31 cellular contexts compared by ENCODE assay signal in genomic region chr11:117122546-117122945, GRCh38.
"Had no signal": no experiment of that assay in that cellular context is flagged by ENCODE, and none has a peak within 500 bp of the region (broad histone marks: within the 10 kb centered on the region; RNA-seq: fewer than 3 reads in every experiment).

No MANE protein-coding gene starts in this region.

- H3K27ac Mint-ChIP-seq: natural killer cell; neural progenitor cell; stimulated activated memory B cell treated with anti-CD40 and anti-IgM and Interleukin-4, amounts not matched to agents 10 μg/mL and 1 μg/mL and 100 μg/mL, for 72 hours; stimulated activated naive CD8-positive, alpha-beta T cell treated with anti-CD3 and anti-CD28 coated beads, Interleukin-15, amount 100 ng/mL, for 72 hours; type B pancreatic cell had no signal

- H3K27me3 Mint-ChIP-seq: stimulated activated memory B cell treated with anti-CD40 and anti-IgM and Interleukin-4, amounts not matched to agents 10 μg/mL and 1 μg/mL and 100 μg/mL, for 72 hours had no signal

- H3K27me3 ChIP-seq: neural progenitor cell, ovary, right lobe of liver, sigmoid colon, spleen, suprapubic skin, testis, tibial artery, transverse colon, upper lobe of right lung, uterus had no signal

- H3K9me3 Mint-ChIP-seq: natural killer cell; nephron; neural progenitor cell; stimulated activated memory B cell treated with anti-CD40 and anti-IgM and Interleukin-4, amounts not matched to agents 10 μg/mL and 1 μg/mL and 100 μg/mL, for 72 hours; stimulated activated naive CD8-positive, alpha-beta T cell treated with anti-CD3 and anti-CD28 coated beads, Interleukin-15, amount 100 ng/mL, for 72 hours; type B pancreatic cell had no signal

- H3K4me3 Mint-ChIP-seq: natural killer cell; nephron; neural progenitor cell; stimulated activated memory B cell treated with anti-CD40 and anti-IgM and Interleukin-4, amounts not matched to agents 10 μg/mL and 1 μg/mL and 100 μg/mL, for 72 hours; stimulated activated naive CD8-positive, alpha-beta T cell treated with anti-CD3 and anti-CD28 coated beads, Interleukin-15, amount 100 ng/mL, for 72 hours; type B pancreatic cell had no signal

- H2AFZ ChIP-seq: neural progenitor cell, parathyroid adenoma had no signal

- H3K9ac ChIP-seq: neural progenitor cell, parathyroid adenoma had no signal

- H3K9me3 ChIP-seq: ovary, psoas muscle, right lobe of liver, sigmoid colon, spleen, suprapubic skin, testis, tibial artery, transverse colon, upper lobe of right lung, uterus had no signal

- DNase-seq: natural killer cell; occipital lobe; ovary; posterior cingulate gyrus; psoas muscle; right cardiac atrium; right lobe of liver; sigmoid colon; stimulated activated CD4-positive, alpha-beta T cell treated with anti-CD3 and anti-CD28 coated beads, Interleukin-12 subunit alpha, Interleukin-12 subunit beta, amount 100 ng/mL, for 4 hours; stimulated activated CD4-positive, alpha-beta T cell treated with anti-CD3 and anti-CD28 coated beads, Interleukin-1b, Interleukin-23, amount 100 ng/mL, for 48 hours; stimulated activated CD4-positive, alpha-beta T cell treated with anti-CD3 and anti-CD28 coated beads, Interleukin-4, amount 100 ng/mL, for 1 hour; stimulated activated CD4-positive, alpha-beta T cell treated with anti-CD3 and anti-CD28 coated beads, Interleukin-4, amount 100 ng/mL, for 4 hours; stimulated activated CD8-positive, alpha-beta memory T cell treated with anti-CD3 and anti-CD28 coated beads, Interleukin-4, amount 100 ng/mL, for 48 hours; stimulated activated naive CD4-positive, alpha-beta T cell; stimulated activated naive CD8-positive, alpha-beta T cell treated with anti-CD3 and anti-CD28 coated beads, Interleukin-15, amount 100 ng/mL, for 72 hours; stimulated activated naive CD8-positive, alpha-beta T cell treated with anti-CD3 and anti-CD28 coated beads, Interleukin-15, Interleukin-2, amounts not matched to agents 100 U/mL and 50 U/mL, for 24 hours; substantia nigra; testis; tibial artery; transverse colon; upper lobe of right lung; uterus had no signal

- H3K4me3 ChIP-seq: neural progenitor cell, ovary, psoas muscle, right lobe of liver, sigmoid colon, skin epidermis, smooth muscle cell, spleen, suprapubic skin, testis, tibial artery, transverse colon, upper lobe of right lung, uterus had no signal

- H3K36me3 Mint-ChIP-seq: natural killer cell; neural progenitor cell; stimulated activated memory B cell treated with anti-CD40 and anti-IgM and Interleukin-4, amounts not matched to agents 10 μg/mL and 1 μg/mL and 100 μg/mL, for 72 hours; type B pancreatic cell had no signal

- H3K4me1 ChIP-seq: neural progenitor cell, parathyroid adenoma, psoas muscle, right lobe of liver, sigmoid colon, spleen, suprapubic skin, testis, tibial artery, transverse colon, upper lobe of right lung, uterus had no signal

- H3K4me2 ChIP-seq: neural progenitor cell, smooth muscle cell had no signal

- ATAC-seq: natural killer cell; psoas muscle; right cardiac atrium; right lobe of liver; stimulated activated memory B cell treated with anti-CD40 and anti-IgM and Interleukin-4, amounts not matched to agents 10 μg/mL and 1 μg/mL and 100 μg/mL, for 72 hours; stimulated activated naive CD8-positive, alpha-beta T cell treated with anti-CD3 and anti-CD28 coated beads, Interleukin-15, amount 100 ng/mL, for 72 hours; stimulated activated naive CD8-positive, alpha-beta T cell treated with anti-CD3 and anti-CD28 coated beads, Interleukin-15, Interleukin-2, amounts not matched to agents 100 U/mL and 50 U/mL, for 24 hours; upper lobe of right lung had no signal

- H3K36me3 ChIP-seq: neural progenitor cell, ovary, right lobe of liver, sigmoid colon, spleen, suprapubic skin, tibial artery, transverse colon, upper lobe of right lung, uterus had no signal

- H3K79me2 ChIP-seq: parathyroid adenoma had no signal

- H3K4me1 Mint-ChIP-seq: natural killer cell; nephron; stimulated activated naive CD8-positive, alpha-beta T cell treated with anti-CD3 and anti-CD28 coated beads, Interleukin-15, amount 100 ng/mL, for 72 hours had no signal
